ENCODE assay signal across 22 cellular contexts in genomic region chr16:80791411-80791810, GRCh38. TPM values are rescaled to one million over a fixed set of nuclear protein-coding genes. Genes with fewer than 3 reads are reported as not detected.
DNase-seq lines count a peak whose midpoint lies in the region; ATAC-seq lines count a peak whose summit lies in the region.
"Had no signal": no experiment of that assay in that cellular context is flagged by ENCODE, and none has a peak within 500 bp of the region (broad histone marks: within the 10 kb centered on the region; RNA-seq: fewer than 3 reads in every experiment).

No MANE protein-coding gene starts in this region.

- no peak for ATAC-seq in T-cell (replicated peaks in 1 of 4)
- ATAC-seq: A549, GM23338, HCT116 had no signal

- H3K36me3 Mint-ChIP-seq in T-cell: peaks cover 14% of the 10 kb centered on the region
- H3K36me3 Mint-ChIP-seq: CD14-positive monocyte had no signal

- peak; percentile 7 for DNase-seq in NCI-H226
- DNase-seq in dermis blood vessel endothelial cell: peak; percentile 60
- DNase-seq in inferior parietal cortex (ENCODE audit: extremely low spot score): peak; percentile 22
- no peak for DNase-seq in T-cell
- no peak for DNase-seq in SKM-1 treated with dmso at 0.1 percent for 144 hours (lab: John Stamatoyannopoulos, UW; ENCODE audit: unreplicated experiment)
- DNase-seq in NCI-H748 treated with DMSO at 0.1 percent for 48 hours (lab: John Stamatoyannopoulos, UW): no peak
- DNase-seq: 8988T; ACHN; AML-193; BE2C; CD4-positive, alpha-beta T cell; CD8-positive, alpha-beta memory T cell; DMS 273 treated with DMSO at 0.1 percent for 48 hours; DMS79; GF-D8; H9 had no signal

- H3K27ac Mint-ChIP-seq in T-cell: no peak overlapping the region
- H3K27ac Mint-ChIP-seq: CD4-positive, alpha-beta T cell; GM23338; H9 had no signal

- H3K4me1 Mint-ChIP-seq in T-cell: peaks cover 0 to 10% (median 0%) of the 10 kb centered on the region in 3 donors
- H3K4me1 Mint-ChIP-seq: CD14-positive monocyte had no signal

- H3K27ac ChIP-seq in temporal lobe (ENCODE audit: low read depth, low read length): peak overlapping the region; percentile 4
- H3K27ac ChIP-seq: A549; BLaER1 treated with 17β-estradiol and CSF1 and Interleukin-3, amounts not matched to agents 10 nM and 100 nM had no signal

- POLR2A ChIA-PET in T-cell (lab: Charles Lee): no interaction called here

- H3K4me3 Mint-ChIP-seq in T-cell: no peak overlapping the region
- H3K4me3 Mint-ChIP-seq: CD14-positive monocyte; CD4-positive, alpha-beta T cell; CD8-positive, alpha-beta memory T cell; GM23338; H9 had no signal

- CTCF ChIA-PET in T-cell (lab: Charles Lee): no interaction called here

- peaks cover 0 to 15% (median 5%) of the 10 kb centered on the region in 3 donors for H3K9me3 Mint-ChIP-seq in T-cell
- H3K9me3 Mint-ChIP-seq: GM23338, H9 had no signal

- no peaks in the 10 kb centered on the region for H3K27me3 Mint-ChIP-seq in T-cell
- H3K27me3 Mint-ChIP-seq: CD4-positive, alpha-beta T cell; CD8-positive, alpha-beta memory T cell had no signal

RNA-seq across cellular contexts. Expression of gene CDYL2, which starts 13.0 kb away (rescaled TPM):
- 30.6 and 32.2 TPM in 2 replicates for total RNA-seq in dermis blood vessel endothelial cell
- 7.6 TPM for total RNA-seq in temporal lobe
- total RNA-seq in T-cell: 10 to 100 TPM; 15.4 to 45.4 (median 32.1) TPM

Comparison
In these comparisons a context has a peak if more than half of its experiments do, and no peak if none do; other contexts are left out.
1. DNase-seq: peak in NCI-H226 (single experiment), dermis blood vessel endothelial cell (single experiment) and inferior parietal cortex (single experiment); none in T-cell (0 of 34), SKM-1 treated with dmso at 0.1 percent for 144 hours (single experiment) and NCI-H748 treated with DMSO at 0.1 percent for 48 hours (single experiment).